In the genomic region with DNA sequence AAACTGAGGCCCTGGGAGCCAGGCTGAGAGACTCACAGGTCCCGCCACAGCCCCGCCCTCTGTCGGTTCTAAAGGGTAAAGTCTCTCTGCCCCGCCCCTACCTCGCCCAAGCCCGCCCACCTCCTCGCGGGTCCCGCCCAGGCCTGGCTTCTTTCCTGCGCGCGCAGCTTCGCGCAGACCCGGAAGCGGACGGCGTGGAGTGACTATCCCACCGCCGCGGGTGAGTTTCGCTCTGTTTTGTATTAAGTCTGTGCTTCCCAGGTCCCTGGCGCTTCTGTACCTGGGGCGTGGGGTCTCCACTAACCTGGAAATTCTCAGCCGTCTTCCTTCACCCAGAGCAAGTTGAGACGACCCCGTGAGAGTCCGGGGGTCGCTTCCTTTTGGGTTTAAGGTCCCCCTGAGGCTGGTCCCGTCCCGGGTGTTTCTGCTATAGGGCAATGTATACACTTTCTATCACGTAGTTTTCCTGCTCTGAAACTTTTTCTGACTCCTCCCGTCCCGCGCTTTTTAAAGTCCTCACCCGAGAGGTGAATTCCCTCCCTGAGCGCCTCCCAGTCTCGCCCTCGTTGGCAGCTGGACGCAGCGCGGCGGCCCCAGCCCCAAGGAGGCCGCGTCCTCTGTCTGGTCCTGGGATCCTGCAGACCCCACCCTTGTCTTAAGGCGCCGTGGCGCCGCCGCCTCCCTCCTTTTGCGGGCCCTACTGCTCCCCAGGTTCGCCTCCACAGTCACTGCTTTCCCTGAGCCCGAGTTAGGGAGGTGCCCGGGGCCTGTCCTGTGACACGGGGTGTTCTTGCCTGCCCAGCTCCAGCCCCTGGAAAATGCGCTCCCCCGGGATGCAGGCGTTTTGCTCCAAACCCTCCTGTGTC, we compare ENCODE assay signal across 8 cellular contexts. TPM values are rescaled to one million over a fixed set of nuclear protein-coding genes. Genes with fewer than 3 reads are reported as not detected.
DNase-seq lines count a peak whose midpoint lies in the region; ATAC-seq and TF ChIP-seq lines count a peak whose summit lies in the region.

A gene (plus strand): TSS at position 176 of the 866 bp plus-strand sequence. CDS start 2,867 bp downstream, outside the sequence.

- H3K27me3 Mint-ChIP-seq in activated T-cell treated with anti-CD3 and anti-CD28 coated beads, Interleukin-2, amount 50 U/mL, for 4 hours (ENCODE audit: low read depth), result no peaks in the 10 kb centered on the region

- H4K20me1 ChIP-seq in PC-3 (ENCODE audit: low read length), result no peaks in the 10 kb centered on the region

- H3K4me3 ChIP-seq in PC-3 (ENCODE audit: low read length) (peak within 1 kb of the TSS; percentile 87), esophagus squamous epithelium (peak within 1 kb of the TSS; percentile 66 to 76 (median 73))

- intact Hi-C loops in PC-3 (cut with micrococcal nuclease) (loop anchor here (1.0 to 10.0 kb wide), 4 partner anchors 30 to 200 kb away; a partner anchor contains a TSS), esophagus squamous epithelium (cut with DNase I) (no loop called here)

- H3K9me3 ChIP-seq in PC-3 (ENCODE audit: low read length) (0 out of 2 replicates have a peak, but pooled peaks cover 4% of the 10 kb centered on the region), esophagus squamous epithelium (peaks cover 0 to 33% (median 4%) of the 10 kb centered on the region in 3 donors)

- no peaks in the 10 kb centered on the region for H3K9me2 ChIP-seq in PC-3 (replicated peaks; ENCODE audit: low read length)

- CTCF ChIA-PET in PC-3 (lab: Charles Lee), result interaction anchor here (1.5 kb wide), 1 partner anchor 29 kb away, joined by 3 read pairs; a partner anchor contains a TSS

- H2AFZ ChIP-seq in PC-3 (ENCODE audit: low read length), result peak within 1 kb of the TSS; percentile 85

- H3K9ac ChIP-seq in PC-3 (ENCODE audit: low read length), result peak within 1 kb of the TSS; percentile 81

- ATAC-seq in GM21529 (IDR thresholded peaks at IDR 0.05; ENCODE audit: unreplicated experiment), result peak; percentile 92
- ATAC-seq in PC-3, result peak; percentile 88
- ATAC-seq in activated T-cell treated with anti-CD3 and anti-CD28 coated beads, Interleukin-2, amount 50 U/mL, for 4 hours, result peak; percentile 98 to 99

- TF ChIP-seq POLR2A in esophagus squamous epithelium (IDR thresholded peaks at IDR 0.05), result peak in 3 of 4 donors; percentile 59 to 70 (median 66)

- H3K36me3 ChIP-seq in PC-3 (ENCODE audit: low read depth, low read length), result peaks cover 18% of the 10 kb centered on the region
- H3K36me3 ChIP-seq in esophagus squamous epithelium, result peaks cover 0 to 26% (median 10%) of the 10 kb centered on the region in 3 donors

- H3K79me2 ChIP-seq in PC-3 (ENCODE audit: low read length), result peaks cover 16% of the 10 kb centered on the region; the same call in 1 of the 2 replicates

- POLR2A ChIA-PET in PC-3 (lab: Charles Lee; ENCODE audit: unreplicated experiment), result no interaction called here

- H3K4me1 ChIP-seq in PC-3 (ENCODE audit: insufficient read depth, low read length) (peaks cover 7% of the 10 kb centered on the region; the same call in 1 of the 2 replicates), esophagus squamous epithelium (peaks cover 3 to 30% (median 5%) of the 10 kb centered on the region in 3 donors)

- peak within 1 kb of the TSS; percentile 95 for H3K4me2 ChIP-seq in PC-3 (ENCODE audit: low read length)

- H3K4me1 Mint-ChIP-seq in activated T-cell treated with anti-CD3 and anti-CD28 coated beads, Interleukin-2, amount 50 U/mL, for 4 hours (ENCODE audit: low read depth), result peaks cover 30% of the 10 kb centered on the region

- DNase-seq in DMS153 treated with DMSO at 0.1 percent for 48 hours (lab: John Stamatoyannopoulos, UW; ENCODE audit: unreplicated experiment) (peak; percentile 84), KBM-7 (peak; percentile 76), PC-3 (peak; percentile 94), esophagus squamous epithelium (lab: John Stamatoyannopoulos, UW) (peak; percentile 75), myocyte (ENCODE audit: low read depth) (peak; percentile 93)
- DNase-seq in activated T-cell treated with anti-CD3 and anti-CD28 coated beads, Interleukin-2, amount 50 U/mL, for 4 hours, result peak; percentile 98
- peak; percentile 94 for DNase-seq in stimulated activated CD8-positive, alpha-beta memory T cell treated with anti-CD3 and anti-CD28 coated beads, Interleukin-7, amount 100 ng/mL, for 4 hours (ENCODE audit: low read depth in 2 of 2)

- 0 to 1% methylated on average over 15 to 27 of the region's 58 CpGs for WGBS in esophagus squamous epithelium, 2 donors

- no peaks in the 10 kb centered on the region for H3K27me3 ChIP-seq in PC-3 (ENCODE audit: low read length)
- no peaks in the 10 kb centered on the region for H3K27me3 ChIP-seq in esophagus squamous epithelium

- peaks cover 6% of the 10 kb centered on the region for H3K9me3 Mint-ChIP-seq in activated T-cell treated with anti-CD3 and anti-CD28 coated beads, Interleukin-2, amount 50 U/mL, for 4 hours

- H3K27ac ChIP-seq in PC-3 (ENCODE audit: low read length) (peak within 1 kb of the TSS; percentile 51), esophagus squamous epithelium (peak within 1 kb of the TSS; percentile 87 to 92 (median 90))

- H3K4me3 Mint-ChIP-seq in activated T-cell treated with anti-CD3 and anti-CD28 coated beads, Interleukin-2, amount 50 U/mL, for 4 hours, result peak within 1 kb of the TSS; percentile 97

- no peaks in the 10 kb centered on the region for H3F3A ChIP-seq in PC-3 (ENCODE audit: low read length, unreplicated experiment)

- TSS peak; percentile 65 for BruUV-seq in PC-3 (replicated peaks; lab: Mats Ljungman, UMichigan)

- in situ Hi-C loops in KBM-7 (cut with MboI; ENCODE audit: low pct_unique_long_range_greater_than_20kb, low sequenced_read_pairs), result no loop called here

- peaks cover 15% of the 10 kb centered on the region for H3K36me3 Mint-ChIP-seq in activated T-cell treated with anti-CD3 and anti-CD28 coated beads, Interleukin-2, amount 50 U/mL, for 4 hours (ENCODE audit: insufficient read depth)

- TF ChIP-seq CTCF in PC-3 (conservative IDR thresholded peaks at IDR 0.05; ENCODE audit: low read depth, low read length) (peak; percentile 41), esophagus squamous epithelium (IDR thresholded peaks at IDR 0.05) (peak; percentile 34 to 61 (median 56))

RNA-seq across cellular contexts. Expression of the gene that starts here (rescaled TPM):
- 9.6 and 11.4 TPM in 2 replicates for total RNA-seq in PC-3 (2014; rRNA removed)
- 1 to 10 TPM; 6.9 to 7.9 (median 7.1) TPM for total RNA-seq in activated T-cell treated with anti-CD3 and anti-CD28 coated beads, Interleukin-2, amount 50 U/mL, for 4 hours
- 1 to 10 TPM; 3.3 to 9.0 (median 6.0) TPM for total RNA-seq in esophagus squamous epithelium
- 8.9 and 15.6 TPM in 2 replicates for total RNA-seq in myocyte
- polyA plus RNA-seq in myocyte (2012), result 5.3 TPM

Comparison
In these comparisons a context has a peak if more than half of its experiments do, and no peak if none do; other contexts are left out.
1. Peak in every context shown above with its lines: DNase-seq, ATAC-seq, H3K4me3 ChIP-seq and H3K27ac ChIP-seq.